Comparison of ENCODE assay signal across 26 cellular contexts in genomic region chr4:71214578-71214977, GRCh38.
"Had no signal": no experiment of that assay in that cellular context is flagged by ENCODE, and none has a peak within 500 bp of the region (broad histone marks: within the 10 kb centered on the region; RNA-seq: fewer than 3 reads in every experiment).

No MANE protein-coding gene starts in this region.

- ATAC-seq: stimulated activated effector memory CD8-positive, alpha-beta T cell treated with anti-CD3 and anti-CD28 coated beads, Interleukin-12 subunit alpha, Interleukin-12 subunit beta, amount 100 ng/mL, for 72 hours; stimulated activated naive B cell treated with anti-CD40 and anti-IgM and Interleukin-4, amounts not matched to agents 10 μg/mL and 1 μg/mL and 100 μg/mL, for 72 hours; stimulated activated naive CD8-positive, alpha-beta T cell treated with anti-CD3 and anti-CD28 coated beads, Interleukin-15, amount 100 ng/mL, for 72 hours; stimulated activated naive CD8-positive, alpha-beta T cell treated with anti-CD3 and anti-CD28 coated beads, Interleukin-15, Interleukin-2, amounts not matched to agents 100 U/mL and 50 U/mL, for 24 hours; upper lobe of right lung had no signal

- FAIRE-seq: urothelium cell line had no signal

- H3K9me3 ChIP-seq: stomach, suprapubic skin, testis, thoracic aorta, thyroid gland, tibial artery, transverse colon, upper lobe of left lung, upper lobe of right lung, uterus, vagina had no signal

- H3K27ac ChIP-seq: stomach, suprapubic skin, testis, thoracic aorta, thyroid gland, tibial artery, tibial nerve, transverse colon, upper lobe of left lung, upper lobe of right lung, uterus, vagina had no signal

- H3K4me3 ChIP-seq: stomach, suprapubic skin, testis, thoracic aorta, thyroid gland, tibial artery, tibial nerve, transverse colon, upper lobe of left lung, upper lobe of right lung, uterus, vagina had no signal

- DNase-seq: stimulated activated CD4-positive, alpha-beta T cell treated with anti-CD3 and anti-CD28 coated beads, Interleukin-2, amount 100 ng/mL, for 48 hours; stimulated activated CD4-positive, alpha-beta T cell treated with anti-CD3 and anti-CD28 coated beads, Interleukin-4, amount 100 ng/mL, for 1 hour; stimulated activated CD4-positive, alpha-beta T cell treated with anti-CD3 and anti-CD28 coated beads, Interleukin-4, amount 100 ng/mL, for 24 hours; stimulated activated CD4-positive, alpha-beta T cell treated with anti-CD3 and anti-CD28 coated beads, Interleukin-4, amount 100 ng/mL, for 4 hours; stimulated activated CD8-positive, alpha-beta memory T cell treated with anti-CD3 and anti-CD28 coated beads, Interleukin-4, amount 100 ng/mL, for 48 hours; stimulated activated naive B cell treated with anti-CD40 and anti-IgM and Interleukin-4, amounts not matched to agents 10 μg/mL and 1 μg/mL and 100 μg/mL, for 72 hours; stimulated activated naive CD4-positive, alpha-beta T cell; stimulated activated naive CD4-positive, alpha-beta T cell treated with Interleukin-2 at 50 U/mL for 16 hours; stimulated activated naive CD8-positive, alpha-beta T cell treated with anti-CD3 and anti-CD28 coated beads, Interleukin-15, amount 100 ng/mL, for 72 hours; stimulated activated naive CD8-positive, alpha-beta T cell treated with anti-CD3 and anti-CD28 coated beads, Interleukin-15, Interleukin-2, amounts not matched to agents 100 U/mL and 50 U/mL, for 24 hours; stomach; substantia nigra; testis; thyroid gland; tibial artery; transverse colon; trophoblast cell; upper lobe of left lung; upper lobe of right lung; uterus had no signal

- H3K27me3 ChIP-seq: stomach, suprapubic skin, testis, thyroid gland, tibial artery, tibial nerve, transverse colon, upper lobe of left lung, upper lobe of right lung, uterus, vagina had no signal

- H3K36me3 ChIP-seq: stomach, suprapubic skin, thoracic aorta, thyroid gland, tibial artery, tibial nerve, transverse colon, upper lobe of left lung, upper lobe of right lung, uterus, vagina had no signal

- H3K4me1 ChIP-seq: suprapubic skin, testis, upper lobe of right lung, uterus, vagina had no signal
